In the genomic region with DNA sequence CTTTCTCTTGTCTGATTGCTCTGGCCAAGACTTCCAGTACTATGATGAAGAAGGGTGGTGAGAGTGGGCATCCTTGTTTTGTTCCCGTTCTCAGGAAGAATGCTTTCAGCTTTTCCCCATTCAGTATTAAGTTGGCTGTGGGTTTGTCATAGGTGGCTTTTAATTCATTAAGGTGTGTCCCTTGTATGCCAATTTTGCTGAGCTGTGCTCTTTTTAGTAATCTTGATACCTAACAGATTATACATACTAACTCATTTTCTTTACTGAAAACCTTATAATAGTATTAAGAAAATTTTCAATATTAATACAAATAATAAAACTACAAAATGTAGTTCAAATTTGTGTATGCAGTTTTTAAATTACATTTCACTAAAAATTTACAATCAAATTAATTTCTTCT, we compare ENCODE assay signal across 8 cellular contexts.
"Had no signal": no experiment of that assay in that cellular context is flagged by ENCODE, and none has a peak within 500 bp of the region (broad histone marks: within the 10 kb centered on the region; RNA-seq: fewer than 3 reads in every experiment).

No MANE protein-coding gene starts in this region.

- DNase-seq: GDM1, GF-D8 had no signal

- H3K4me3 ChIP-seq: GM12878 had no signal

- ATAC-seq: GM12878 had no signal

- FAIRE-seq: G401.6, GM12878, GM12891, GM12892, GM18507, GM19239 had no signal
